ENCODE assay signal across 17 cellular contexts in genomic region chr2:104769096-104769495, GRCh38.
A peak's percentile ranks its signal among the peaks of the same experiment; 100 is the strongest.
DNase-seq lines count a peak whose midpoint lies in the region; ATAC-seq and TF ChIP-seq lines count a peak whose summit lies in the region.
"Had no signal": no experiment of that assay in that cellular context is flagged by ENCODE, and none has a peak within 500 bp of the region (broad histone marks: within the 10 kb centered on the region; RNA-seq: fewer than 3 reads in every experiment).

No MANE protein-coding gene starts in this region.

- no peak overlapping the region for H2AFZ ChIP-seq in neural progenitor cell (replicated peaks)

- H3K36me3 ChIP-seq in neural progenitor cell: no peaks in the 10 kb centered on the region
- H3K36me3 ChIP-seq: neutrophil had no signal

- no peak overlapping the region for H3K4me3 Mint-ChIP-seq in CD14-positive monocyte
- H3K4me3 Mint-ChIP-seq in neural progenitor cell: no peak overlapping the region
- H3K4me3 Mint-ChIP-seq in activated CD8-positive, alpha-beta T cell treated with anti-CD3 and anti-CD28 coated beads for 36 hours: no peak overlapping the region
- H3K4me3 Mint-ChIP-seq: IgD-negative memory B cell; stimulated activated memory B cell treated with anti-CD40 and anti-IgM and Interleukin-4, amounts not matched to agents 10 μg/mL and 1 μg/mL and 100 μg/mL, for 72 hours; WTC11 had no signal

- H3K27ac ChIP-seq in neural progenitor cell: no peak overlapping the region
- H3K27ac ChIP-seq: body of pancreas, neutrophil had no signal

- H3F3A ChIP-seq in neural progenitor cell (ENCODE audit: low read depth): no peaks in the 10 kb centered on the region

- H3K79me2 ChIP-seq in neural progenitor cell (ENCODE audit: low read depth): no peaks in the 10 kb centered on the region

- no peak overlapping the region for H3K9ac ChIP-seq in neural progenitor cell

- CTCF ChIA-PET in activated CD8-positive, alpha-beta T cell treated with anti-CD3 and anti-CD28 coated beads for 36 hours (lab: Charles Lee): no interaction called here

- H3K4me2 ChIP-seq in neural progenitor cell: no peak overlapping the region

- H3K9me3 Mint-ChIP-seq in CD14-positive monocyte (peaks cover 0 to 12% (median 6%) of the 10 kb centered on the region in 7 donors), neural progenitor cell (peaks cover 25% of the 10 kb centered on the region)
- H3K9me3 Mint-ChIP-seq in activated CD8-positive, alpha-beta T cell treated with anti-CD3 and anti-CD28 coated beads for 36 hours: no peaks in the 10 kb centered on the region

- intact Hi-C loops in CD14-positive monocyte (cut with micrococcal nuclease): no loop called here
- intact Hi-C loops in activated CD8-positive, alpha-beta T cell treated with anti-CD3 and anti-CD28 coated beads for 36 hours (cut with micrococcal nuclease): no loop called here

- H3K36me3 Mint-ChIP-seq in CD14-positive monocyte: no peaks in the 10 kb centered on the region
- no peaks in the 10 kb centered on the region for H3K36me3 Mint-ChIP-seq in neural progenitor cell
- H3K36me3 Mint-ChIP-seq in activated CD8-positive, alpha-beta T cell treated with anti-CD3 and anti-CD28 coated beads for 36 hours (ENCODE audit: low read depth): no peaks in the 10 kb centered on the region
- H3K36me3 Mint-ChIP-seq: stimulated activated memory B cell treated with anti-CD40 and anti-IgM and Interleukin-4, amounts not matched to agents 10 μg/mL and 1 μg/mL and 100 μg/mL, for 72 hours; WTC11 had no signal

- TF ChIP-seq CTCF in CD14-positive monocyte (IDR thresholded peaks at IDR 0.05) (no peak), neural progenitor cell (IDR thresholded peaks at IDR 0.05) (no peak), GM10266 (IDR thresholded peaks at IDR 0.05; ENCODE audit: control insufficient read depth, insufficient read depth, low read depth, missing control alignments) (no peak)
- TF ChIP-seq CTCF in activated CD8-positive, alpha-beta T cell treated with anti-CD3 and anti-CD28 coated beads for 36 hours (IDR thresholded peaks at IDR 0.05): no peak

- no peak overlapping the region for H3K4me3 ChIP-seq in neural progenitor cell
- H3K4me3 ChIP-seq: body of pancreas had no signal

- no peak for ATAC-seq in GM21619 (IDR thresholded peaks at IDR 0.05; ENCODE audit: unreplicated experiment)
- ATAC-seq in activated CD8-positive, alpha-beta T cell treated with anti-CD3 and anti-CD28 coated beads for 36 hours: no peak
- ATAC-seq: body of pancreas; Right ventricle myocardium inferior; stimulated activated memory B cell treated with anti-CD40 and anti-IgM and Interleukin-4, amounts not matched to agents 10 μg/mL and 1 μg/mL and 100 μg/mL, for 72 hours; WTC11 had no signal

- no peaks in the 10 kb centered on the region for H3K27me3 ChIP-seq in neural progenitor cell
- H3K27me3 ChIP-seq: body of pancreas, neutrophil had no signal

- H4K20me1 ChIP-seq in neural progenitor cell (ENCODE audit: low read depth): no peaks in the 10 kb centered on the region

- H3K27ac Mint-ChIP-seq in CD14-positive monocyte: peak overlapping the region in 4 of 7 donors; percentile 16 to 30 (median 22)
- H3K27ac Mint-ChIP-seq in neural progenitor cell: peak overlapping the region; percentile 42
- no peak overlapping the region for H3K27ac Mint-ChIP-seq in activated CD8-positive, alpha-beta T cell treated with anti-CD3 and anti-CD28 coated beads for 36 hours
- H3K27ac Mint-ChIP-seq: IgD-negative memory B cell; stimulated activated memory B cell treated with anti-CD40 and anti-IgM and Interleukin-4, amounts not matched to agents 10 μg/mL and 1 μg/mL and 100 μg/mL, for 72 hours; WTC11 had no signal

- no peaks in the 10 kb centered on the region for H3K9me3 ChIP-seq in neural progenitor cell (ENCODE audit: low read depth)
- H3K9me3 ChIP-seq: body of pancreas, neutrophil had no signal

- H3K27me3 Mint-ChIP-seq in CD14-positive monocyte (ENCODE audit: low read depth in 3 of 3) (no peaks in the 10 kb centered on the region), neural progenitor cell (ENCODE audit: insufficient read depth, low read depth) (peaks cover 4% of the 10 kb centered on the region)
- no peaks in the 10 kb centered on the region for H3K27me3 Mint-ChIP-seq in activated CD8-positive, alpha-beta T cell treated with anti-CD3 and anti-CD28 coated beads for 36 hours

- H3K4me1 Mint-ChIP-seq in CD14-positive monocyte (peaks cover 41% of the 10 kb centered on the region), neural progenitor cell (peaks cover 11% of the 10 kb centered on the region)
- no peaks in the 10 kb centered on the region for H3K4me1 Mint-ChIP-seq in activated CD8-positive, alpha-beta T cell treated with anti-CD3 and anti-CD28 coated beads for 36 hours (ENCODE audit: low read depth)
- H3K4me1 Mint-ChIP-seq: IgD-negative memory B cell; stimulated activated memory B cell treated with anti-CD40 and anti-IgM and Interleukin-4, amounts not matched to agents 10 μg/mL and 1 μg/mL and 100 μg/mL, for 72 hours had no signal

- no peaks in the 10 kb centered on the region for H3K4me1 ChIP-seq in neural progenitor cell
- H3K4me1 ChIP-seq: body of pancreas had no signal

- DNase-seq in CD14-positive monocyte (ENCODE audit: low spot score) (no peak), amniotic epithelial cell (ENCODE audit: low read depth) (peak; percentile 4), fibroblast of gingiva (ENCODE audit: low read depth) (peak; percentile 88), neural progenitor cell (ENCODE audit: low spot score) (no peak), GM10266 (ENCODE audit: extremely low spot score) (no peak)
- DNase-seq in activated CD8-positive, alpha-beta T cell treated with anti-CD3 and anti-CD28 coated beads for 36 hours: no peak
- no peak for DNase-seq in stimulated activated naive CD4-positive, alpha-beta T cell treated with Interleukin-2 at 50 U/mL for 16 hours (lab: John Stamatoyannopoulos, UW)
- DNase-seq: activated gamma-delta T cell; body of pancreas; effector CD8-positive, alpha-beta T cell; NCI-H1092 had no signal

- POLR2A ChIA-PET in activated CD8-positive, alpha-beta T cell treated with anti-CD3 and anti-CD28 coated beads for 36 hours (lab: Charles Lee): no interaction called here

Comparison
In these comparisons a context has a peak if more than half of its experiments do, and no peak if none do; other contexts are left out.
1. DNase-seq: peak in amniotic epithelial cell (single experiment) and fibroblast of gingiva (single experiment); none in CD14-positive monocyte (single experiment), neural progenitor cell (single experiment), GM10266 (single experiment), activated CD8-positive, alpha-beta T cell treated with anti-CD3 and anti-CD28 coated beads for 36 hours (single experiment) and stimulated activated naive CD4-positive, alpha-beta T cell treated with Interleukin-2 at 50 U/mL for 16 hours (single experiment).